Comparison of ENCODE assay signal across 8 cellular contexts in the genomic region with DNA sequence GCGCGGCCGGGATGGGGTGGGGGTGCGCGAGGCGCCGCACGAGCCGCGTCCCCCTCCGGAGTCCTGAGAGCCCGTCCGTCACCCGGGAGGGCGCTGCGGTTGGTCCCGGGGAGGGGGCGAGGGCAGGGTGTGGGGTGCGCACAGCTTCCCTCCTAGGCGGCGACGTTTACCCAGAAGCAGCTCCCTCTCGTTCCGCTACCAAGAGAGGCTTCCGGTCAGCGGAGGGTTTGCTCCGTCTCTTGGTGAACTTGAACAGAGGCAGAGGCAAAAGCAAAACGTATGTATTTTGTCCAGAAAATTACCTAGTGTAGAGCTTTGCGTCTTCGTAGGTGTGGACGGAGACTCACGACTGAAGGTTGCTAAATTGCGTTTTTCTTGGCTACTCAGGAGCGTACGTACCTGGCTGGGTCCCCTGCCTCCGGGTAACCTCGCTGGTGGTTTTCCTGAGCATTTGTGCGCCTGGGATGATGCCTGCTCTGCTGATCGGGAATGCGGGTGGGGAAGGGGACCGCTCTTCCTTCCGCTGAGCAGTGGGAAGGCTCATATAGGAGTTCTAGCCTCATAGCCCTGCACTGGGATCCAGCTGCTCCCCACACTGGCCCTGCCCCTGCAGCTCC. TPM values are rescaled to one million over a fixed set of nuclear protein-coding genes. Genes with fewer than 3 reads are reported as not detected.
A peak's percentile ranks its signal among the peaks of the same experiment; 100 is the strongest.
DNase-seq lines count a peak whose midpoint lies in the region; ATAC-seq and FAIRE-seq lines count a peak whose summit lies in the region.

No MANE protein-coding gene starts in this region.

- H3K36me3 Mint-ChIP-seq in activated CD4-positive, alpha-beta T cell treated with anti-CD3 and anti-CD28 coated beads, Interleukin-2, amount 10 ng/mL, durations not matched to agents 24 days and 14 days (ENCODE audit: low read depth), result no peaks in the 10 kb centered on the region

- H3K9me3 Mint-ChIP-seq in activated CD4-positive, alpha-beta T cell treated with anti-CD3 and anti-CD28 coated beads, Interleukin-2, amount 10 ng/mL, durations not matched to agents 24 days and 14 days, result no peaks in the 10 kb centered on the region

- peaks cover 58% of the 10 kb centered on the region for H3K27me3 Mint-ChIP-seq in activated CD4-positive, alpha-beta T cell treated with anti-CD3 and anti-CD28 coated beads, Interleukin-2, amount 10 ng/mL, durations not matched to agents 24 days and 14 days

- no peak for FAIRE-seq in frontal cortex (lab: Jason Lieb, UNC)

- H3K4me1 Mint-ChIP-seq in activated CD4-positive, alpha-beta T cell treated with anti-CD3 and anti-CD28 coated beads, Interleukin-2, amount 10 ng/mL, durations not matched to agents 24 days and 14 days, result peaks cover 6% of the 10 kb centered on the region

- peaks cover 0 to 55% (median 34%) of the 10 kb centered on the region in 10 experiments; a peak in 14 of 20 replicates for H3K4me1 ChIP-seq in BLaER1 treated with 17β-estradiol and CSF1 and Interleukin-3, amounts not matched to agents 10 nM and 100 nM
- peaks cover 18% of the 10 kb centered on the region for H3K4me1 ChIP-seq in neuron (ENCODE audit: insufficient read depth, low read length)

- DNase-seq in NCI-H748 treated with DMSO at 0.1 percent for 48 hours (lab: John Stamatoyannopoulos, UW) (peak; percentile 43), frontal cortex (ENCODE audit: low spot score in 2 of 2) (peak; percentile 65 to 67), NCI-H1694 treated with DMSO at 0.1 percent for 48 hours (lab: John Stamatoyannopoulos, UW) (no peak)
- no peak for DNase-seq in activated CD4-positive, alpha-beta T cell treated with anti-CD3 and anti-CD28 coated beads, Interleukin-2, amount 10 ng/mL, durations not matched to agents 24 days and 14 days

- no peak overlapping the region for H3K4me3 Mint-ChIP-seq in activated CD4-positive, alpha-beta T cell treated with anti-CD3 and anti-CD28 coated beads, Interleukin-2, amount 10 ng/mL, durations not matched to agents 24 days and 14 days

- H3K9me3 ChIP-seq in BLaER1 treated with 17β-estradiol and CSF1 and Interleukin-3, amounts not matched to agents 10 nM and 100 nM (replicated peaks in 1 of 11), result no peaks in the 10 kb centered on the region
- no peaks in the 10 kb centered on the region for H3K9me3 ChIP-seq in neuron (ENCODE audit: low read length)

- H3K27me3 ChIP-seq in BLaER1 treated with 17β-estradiol and CSF1 and Interleukin-3, amounts not matched to agents 10 nM and 100 nM, result peaks cover 28 to 64% (median 43%) of the 10 kb centered on the region in 11 experiments
- H3K27me3 ChIP-seq in neuron (ENCODE audit: insufficient read depth, low read length), result peaks cover 2% of the 10 kb centered on the region

- H3K9ac ChIP-seq in BLaER1 treated with 17β-estradiol and CSF1 and Interleukin-3, amounts not matched to agents 10 nM and 100 nM, result peak overlapping the region in 1 of 11 experiments; percentile 43; a peak in 2 of 22 replicates

- H3K4me2 ChIP-seq in BLaER1 treated with 17β-estradiol and CSF1 and Interleukin-3, amounts not matched to agents 10 nM and 100 nM, result peak overlapping the region; percentile 73 to 99 (median 94)

- H2AFZ ChIP-seq in neuron (ENCODE audit: low read depth, low read length), result peak overlapping the region; percentile 76

- peak overlapping the region; percentile 62 to 76 (median 68); a peak in 19 of 20 replicates for H3K4me3 ChIP-seq in BLaER1 treated with 17β-estradiol and CSF1 and Interleukin-3, amounts not matched to agents 10 nM and 100 nM
- H3K4me3 ChIP-seq in neuron (ENCODE audit: low read length), result peak overlapping the region; percentile 85

- H3K27ac Mint-ChIP-seq in activated CD4-positive, alpha-beta T cell treated with anti-CD3 and anti-CD28 coated beads, Interleukin-2, amount 10 ng/mL, durations not matched to agents 24 days and 14 days, result no peak overlapping the region

- peaks cover 0 to 67% (median 13%) of the 10 kb centered on the region in 11 experiments; a peak in 13 of 22 replicates for H4K20me1 ChIP-seq in BLaER1 treated with 17β-estradiol and CSF1 and Interleukin-3, amounts not matched to agents 10 nM and 100 nM

- no peak for ATAC-seq in HG03196 (IDR thresholded peaks at IDR 0.05; ENCODE audit: unreplicated experiment)
- ATAC-seq in HG03175 (IDR thresholded peaks at IDR 0.05; ENCODE audit: unreplicated experiment), result no peak

- no peak overlapping the region for H3K27ac ChIP-seq in BLaER1 treated with 17β-estradiol and CSF1 and Interleukin-3, amounts not matched to agents 10 nM and 100 nM

- intact Hi-C loops in activated CD4-positive, alpha-beta T cell treated with anti-CD3 and anti-CD28 coated beads, Interleukin-2, amount 10 ng/mL, durations not matched to agents 24 days and 14 days (cut with micrococcal nuclease), result no loop called here

- H3K36me3 ChIP-seq in BLaER1 treated with 17β-estradiol and CSF1 and Interleukin-3, amounts not matched to agents 10 nM and 100 nM, result no peaks in the 10 kb centered on the region
- no peaks in the 10 kb centered on the region for H3K36me3 ChIP-seq in neuron (ENCODE audit: insufficient read depth, low read length)

RNA-seq across cellular contexts. Expression of gene WSCD1, which starts 0.8 kb away (rescaled TPM):
- total RNA-seq in frontal cortex, result 22.0 TPM
- not detected in 2 replicates for total RNA-seq in activated CD4-positive, alpha-beta T cell treated with anti-CD3 and anti-CD28 coated beads, Interleukin-2, amount 10 ng/mL, durations not matched to agents 24 days and 14 days

Comparison
In these comparisons a context has a peak if more than half of its experiments do, and no peak if none do; other contexts are left out.
1. DNase-seq: peak in NCI-H748 treated with DMSO at 0.1 percent for 48 hours (single experiment) and frontal cortex (2 of 2); none in activated CD4-positive, alpha-beta T cell treated with anti-CD3 and anti-CD28 coated beads, Interleukin-2, amount 10 ng/mL, durations not matched to agents 24 days and 14 days (single experiment) and NCI-H1694 treated with DMSO at 0.1 percent for 48 hours (single experiment).
2. RNA of gene WSCD1, which starts 0.8 kb away (total RNA-seq): 22.0 TPM in frontal cortex (single experiment); not detected in activated CD4-positive, alpha-beta T cell treated with anti-CD3 and anti-CD28 coated beads, Interleukin-2, amount 10 ng/mL, durations not matched to agents 24 days and 14 days; every median in the first group is over 10 times any median in the second.